In the genomic region with DNA sequence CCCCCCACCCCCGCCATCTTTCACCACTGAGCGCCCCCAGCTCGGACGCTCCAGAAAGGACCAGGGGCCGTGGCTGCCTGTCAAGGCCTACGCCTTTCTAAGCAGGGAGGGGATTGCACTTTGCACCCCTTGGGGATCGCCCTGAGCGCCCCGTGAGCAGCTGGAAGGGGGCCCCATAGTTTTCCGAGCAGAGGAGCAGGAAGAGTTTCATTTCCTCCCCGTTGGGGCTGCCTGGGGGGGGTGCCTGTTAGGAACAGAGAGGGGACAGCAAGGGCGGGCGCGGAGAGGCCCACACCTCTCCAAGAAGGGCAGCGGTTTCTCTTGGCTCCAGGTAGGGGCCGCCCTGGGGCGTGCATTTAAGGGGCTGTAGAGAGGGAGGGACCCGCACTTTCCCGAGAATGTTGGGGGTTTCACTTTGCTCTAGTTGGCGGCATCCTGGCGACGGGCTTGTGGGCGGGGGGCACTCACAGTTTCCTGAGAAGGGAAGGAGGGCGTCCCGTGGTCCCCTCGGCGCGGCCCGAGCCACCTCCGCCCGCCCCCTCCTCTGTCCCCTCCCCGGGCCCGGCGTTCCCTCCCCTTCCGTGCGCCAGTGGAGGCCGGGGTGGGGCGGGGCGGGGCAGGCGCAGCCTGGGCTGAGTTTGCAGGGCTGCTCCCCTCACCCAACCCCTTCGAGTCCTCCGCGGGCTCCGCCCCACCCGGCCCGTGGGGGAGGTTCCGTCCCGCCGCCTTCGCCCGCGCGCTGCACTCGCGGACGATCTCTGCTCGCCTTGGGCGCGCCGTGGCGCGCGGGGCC, we compare ENCODE assay signal across 8 cellular contexts.
DNase-seq lines count a peak whose midpoint lies in the region; ATAC-seq, FAIRE-seq and TF ChIP-seq lines count a peak whose summit lies in the region.

No MANE protein-coding gene starts in this region.

- WGBS in psoas muscle, 3 donors: 1 to 2% (median 1%) methylated on average over 46 to 61 of the region's 63 CpGs
- WGBS in aorta, 2 donors: 1% methylated on average over 44 to 62 of the region's 63 CpGs

- intact Hi-C loops in Right ventricle myocardium inferior (cut with DNase I) (loop anchor here (5.0 kb wide), 3 partner anchors 83 to 1217 kb away; a partner anchor contains a TSS), psoas muscle (cut with DNase I) (no loop called here), aorta (cut with DNase I) (no loop called here)

- H3K4me3 ChIP-seq in MM.1S (ENCODE audit: low read length): peak overlapping the region; percentile 79
- H3K4me3 ChIP-seq in psoas muscle: peak overlapping the region; percentile 73
- H3K4me3 ChIP-seq in aorta (ENCODE audit: low read length in 2 of 2): peak overlapping the region; percentile 33 to 83

- peaks cover 13% of the 10 kb centered on the region for H3K79me2 ChIP-seq in MM.1S (ENCODE audit: low read length)

- ATAC-seq in Right ventricle myocardium inferior (peak; percentile 99), psoas muscle (peak; percentile 88 to 97 (median 96)), aorta (ENCODE audit: low FRiP score) (peak; percentile 97)

- H3K27ac ChIP-seq in MM.1S (ENCODE audit: low read length) (no peak overlapping the region; the same call in 1 of the 2 replicates), psoas muscle (peak overlapping the region; percentile 57), aorta (ENCODE audit: low read depth in 1 of 2, low read length in 2 of 2) (no peak overlapping the region)

- no peaks in the 10 kb centered on the region for H3F3A ChIP-seq in MM.1S (ENCODE audit: insufficient read depth, low read length)

- peak; percentile 60 for TF ChIP-seq POLR2A in H54 (IDR thresholded peaks at IDR 0.05; ENCODE audit: low read depth, low read length)

- H3K4me1 ChIP-seq in MM.1S (ENCODE audit: low read length): no peaks in the 10 kb centered on the region
- H3K4me1 ChIP-seq in psoas muscle: no peaks in the 10 kb centered on the region
- H3K4me1 ChIP-seq in aorta (ENCODE audit: control insufficient read depth in 1 of 2, insufficient read depth in 2 of 2, low read length in 2 of 2): no peaks in the 10 kb centered on the region

- no peak for FAIRE-seq in H54 (lab: Jason Lieb, UNC)

- H4K20me1 ChIP-seq in MM.1S (ENCODE audit: insufficient read depth, low read length): no peaks in the 10 kb centered on the region

- H3K4me2 ChIP-seq in MM.1S (ENCODE audit: low read depth, low read length): peak overlapping the region; percentile 66

- H3K36me3 ChIP-seq in MM.1S (replicated peaks; ENCODE audit: insufficient read depth, low read length) (no peaks in the 10 kb centered on the region), psoas muscle (ENCODE audit: insufficient read depth in 1 of 2, low read depth in 1 of 2) (peaks cover 0 to 4% of the 10 kb centered on the region in 2 donors), aorta (ENCODE audit: control insufficient read depth in 1 of 2, insufficient read depth in 2 of 2, low read length in 1 of 2) (no peaks in the 10 kb centered on the region)

- H3K9me2 ChIP-seq in MM.1S (replicated peaks; ENCODE audit: insufficient read depth, low read length): no peaks in the 10 kb centered on the region

- TF ChIP-seq CTCF in MM.1S (IDR thresholded peaks at IDR 0.05; ENCODE audit: low read length): no peak
- TF ChIP-seq CTCF in psoas muscle (IDR thresholded peaks at IDR 0.05): no peak

- peak; percentile 87 for DNase-seq in ELR (ENCODE audit: low read depth)
- peak; percentile 79 for DNase-seq in H54 (ENCODE audit: insufficient read length, low spot score)
- DNase-seq in MM.1S: peak; percentile 76
- DNase-seq in activated effector memory CD4-positive, alpha-beta T cell treated with Interleukin-2 at 50 U/mL for 16 hours: peak; percentile 84
- DNase-seq in Right ventricle myocardium inferior (ENCODE audit: missing footprints): peak; percentile 95
- DNase-seq in psoas muscle: peak; percentile 86 to 90
- peak; percentile 94 to 96 for DNase-seq in aorta
- no peak for DNase-seq in OCI-M1 (lab: John Stamatoyannopoulos, UW)

- H2AFZ ChIP-seq in MM.1S (ENCODE audit: low read length): peak overlapping the region; percentile 74

- peak overlapping the region; percentile 64 for H3K9ac ChIP-seq in MM.1S (ENCODE audit: low read length)

- H3K9me3 ChIP-seq in MM.1S (replicated peaks; ENCODE audit: insufficient read depth, low read length): no peaks in the 10 kb centered on the region
- H3K9me3 ChIP-seq in psoas muscle: no peaks in the 10 kb centered on the region
- no peaks in the 10 kb centered on the region for H3K9me3 ChIP-seq in aorta (ENCODE audit: control insufficient read depth, low read length)

- H3K27me3 ChIP-seq in MM.1S (replicated peaks; ENCODE audit: insufficient read depth, low read length) (no peaks in the 10 kb centered on the region), psoas muscle (ENCODE audit: insufficient read depth in 3 of 3, low read length in 2 of 3) (peaks cover 0 to 14% (median 0%) of the 10 kb centered on the region in 3 donors), aorta (ENCODE audit: control insufficient read depth in 1 of 2, insufficient read depth in 2 of 2, low read length in 1 of 2) (no peaks in the 10 kb centered on the region)
